14 cellular contexts compared by ENCODE assay signal in the genomic region with DNA sequence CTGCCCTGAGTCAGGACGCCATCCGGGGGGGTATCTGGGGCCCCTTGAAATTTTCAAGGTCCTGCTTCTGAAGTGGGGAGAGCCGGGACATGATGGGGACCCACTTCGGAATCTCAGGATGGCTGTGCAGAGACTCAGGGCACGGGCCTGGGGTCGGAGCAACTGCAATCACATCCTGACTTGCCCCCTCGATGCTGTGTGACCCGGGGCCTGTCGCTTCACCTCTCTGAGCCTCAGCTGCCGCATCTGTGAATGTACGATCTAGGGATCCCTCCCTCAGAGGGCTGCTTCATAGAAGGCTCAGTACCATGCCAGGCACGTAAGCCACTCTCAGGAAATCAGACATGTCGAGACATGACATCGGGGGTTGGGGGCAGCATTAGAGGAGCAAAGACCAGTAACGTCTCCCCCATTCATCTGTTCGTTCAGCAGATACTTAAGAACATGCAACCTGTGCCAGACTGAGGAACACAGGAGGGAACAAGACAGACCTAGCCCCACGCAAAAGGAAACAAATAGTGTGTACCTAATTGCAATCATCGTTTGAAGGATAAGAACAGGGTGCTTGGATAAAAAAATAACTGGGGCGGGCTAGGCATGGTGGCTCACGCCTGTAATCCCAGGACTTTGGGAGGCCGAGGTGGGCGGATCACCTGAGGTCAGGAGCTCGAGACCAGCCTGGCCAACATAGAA.
DNase-seq lines count a peak whose midpoint lies in the region; ATAC-seq, FAIRE-seq and TF ChIP-seq lines count a peak whose summit lies in the region.
"Had no signal": no experiment of that assay in that cellular context is flagged by ENCODE, and none has a peak within 500 bp of the region (broad histone marks: within the 10 kb centered on the region; RNA-seq: fewer than 3 reads in every experiment).

No MANE protein-coding gene starts in this region.

- DNase-seq in AG04450 (ENCODE audit: low read depth, low spot score): no peak
- peak; percentile 12 for DNase-seq in bronchial epithelial cell (ENCODE audit: low read depth)
- DNase-seq in neuronal stem cell (ENCODE audit: low spot score): no peak
- DNase-seq in NCI-H1092 treated with DMSO at 0.1 percent for 48 hours (lab: John Stamatoyannopoulos, UW): no peak
- DNase-seq in cerebellar cortex (ENCODE audit: low spot score): no peak
- no peak for DNase-seq in T-helper 2 cell treated with Interferon-gamma antibody and Interleukin-4, amounts not matched to agents 5 μg/mL and 100 μg/mL, for 36 hours (ENCODE audit: low spot score)
- DNase-seq: activated effector memory CD4-positive, alpha-beta T cell treated with Interleukin-2 at 50 U/mL for 16 hours; naive B cell; NCI-H510A treated with DMSO at 0.1 percent for 48 hours; stimulated activated CD4-positive, alpha-beta T cell treated with anti-CD3 and anti-CD28 coated beads, Interleukin-1b, Interleukin-23, amount 100 ng/mL, for 48 hours had no signal

- POLR2A ChIA-PET in AG04450 (lab: Yijun Ruan, JAX): no interaction called here

- H3K4ac ChIP-seq in neuronal stem cell (ENCODE audit: low read length): no peak overlapping the region

- no peak overlapping the region for H3K18ac ChIP-seq in neuronal stem cell (ENCODE audit: low read length)

- H3K4me2 ChIP-seq in neuronal stem cell (ENCODE audit: insufficient read depth, low read length, poor library complexity, severe bottlenecking): no peak overlapping the region

- no peak overlapping the region for H3K14ac ChIP-seq in neuronal stem cell (ENCODE audit: low read length)

- WGBS in neuronal stem cell (ENCODE audit: extremely low coverage in 2 of 2, insufficient read length in 2 of 2, insufficient replicate concordance in 1 of 2), 2 donors: no CpG with 5 or more reads among the region's 23 CpGs

- H2BK5ac ChIP-seq in neuronal stem cell (ENCODE audit: low read length): no peak overlapping the region

- H3K4me1 Mint-ChIP-seq in T-helper 2 cell treated with Interferon-gamma antibody and Interleukin-4, amounts not matched to agents 5 μg/mL and 100 μg/mL, for 36 hours (ENCODE audit: low read depth): no peaks in the 10 kb centered on the region
- H3K4me1 Mint-ChIP-seq: naive B cell had no signal

- no peaks in the 10 kb centered on the region for H3K27me3 Mint-ChIP-seq in T-helper 2 cell treated with Interferon-gamma antibody and Interleukin-4, amounts not matched to agents 5 μg/mL and 100 μg/mL, for 36 hours (ENCODE audit: low read depth)

- H3K23ac ChIP-seq in neuronal stem cell (ENCODE audit: low read depth, low read length, poor library complexity): no peak overlapping the region

- H3K4me3 ChIP-seq in AG04450 (ENCODE audit: low read depth, low read length): no peak overlapping the region
- no peak overlapping the region for H3K4me3 ChIP-seq in HUES48 (ENCODE audit: low read depth, low read length)
- no peak overlapping the region for H3K4me3 ChIP-seq in bronchial epithelial cell (ENCODE audit: low read depth, low read length)
- H3K4me3 ChIP-seq in neuronal stem cell (ENCODE audit: low read length in 2 of 2): no peak overlapping the region
- H3K4me3 ChIP-seq: K562 had no signal

- no peak overlapping the region for H3K4me3 Mint-ChIP-seq in T-helper 2 cell treated with Interferon-gamma antibody and Interleukin-4, amounts not matched to agents 5 μg/mL and 100 μg/mL, for 36 hours
- H3K4me3 Mint-ChIP-seq: naive B cell, WTC11 had no signal

- H3K4me1 ChIP-seq in HUES48 (ENCODE audit: control insufficient read depth, insufficient read depth, low read length) (no peaks in the 10 kb centered on the region; the same call in 1 of the 2 replicates), neuronal stem cell (ENCODE audit: control insufficient read depth in 2 of 2, insufficient read depth in 1 of 2, low read depth in 1 of 2, low read length in 2 of 2) (peaks cover 0 to 6% of the 10 kb centered on the region in 2 donors)

- H3K27ac Mint-ChIP-seq in T-helper 2 cell treated with Interferon-gamma antibody and Interleukin-4, amounts not matched to agents 5 μg/mL and 100 μg/mL, for 36 hours: no peak overlapping the region
- H3K27ac Mint-ChIP-seq: naive B cell had no signal

- no peaks in the 10 kb centered on the region for H3K9me3 Mint-ChIP-seq in T-helper 2 cell treated with Interferon-gamma antibody and Interleukin-4, amounts not matched to agents 5 μg/mL and 100 μg/mL, for 36 hours
- H3K9me3 Mint-ChIP-seq: naive B cell, WTC11 had no signal

- H2AFZ ChIP-seq in neuronal stem cell (ENCODE audit: low read length): peak overlapping the region; percentile 79

- no peaks in the 10 kb centered on the region for H3K36me3 ChIP-seq in HUES48 (ENCODE audit: control insufficient read depth, insufficient read depth, low read length)
- no peaks in the 10 kb centered on the region for H3K36me3 ChIP-seq in bronchial epithelial cell (ENCODE audit: control insufficient read depth, insufficient read depth, low read length)
- no peaks in the 10 kb centered on the region for H3K36me3 ChIP-seq in neuronal stem cell (replicated peaks in 1 of 2; ENCODE audit: control insufficient read depth in 2 of 2, insufficient read depth in 2 of 2, low read length in 2 of 2)

- H3K27me3 ChIP-seq in AG04450 (ENCODE audit: control insufficient read depth, insufficient read depth, low read length): no peaks in the 10 kb centered on the region
- no peaks in the 10 kb centered on the region for H3K27me3 ChIP-seq in HUES48 (ENCODE audit: control insufficient read depth, insufficient read depth, low read length)
- no peaks in the 10 kb centered on the region for H3K27me3 ChIP-seq in bronchial epithelial cell (ENCODE audit: control insufficient read depth, insufficient read depth, low read length)
- H3K27me3 ChIP-seq in neuronal stem cell (ENCODE audit: control insufficient read depth in 3 of 3, insufficient read depth in 3 of 3, low read depth in 1 of 3, low read length in 3 of 3): no peaks in the 10 kb centered on the region

- CTCF ChIA-PET in AG04450 (lab: Charles Lee): no interaction called here

- H4K91ac ChIP-seq in neuronal stem cell (ENCODE audit: low read depth, low read length, poor library complexity): no peak overlapping the region

- no peaks in the 10 kb centered on the region for H3K79me1 ChIP-seq in neuronal stem cell (ENCODE audit: low read depth, low read length)

- H3K36me3 Mint-ChIP-seq in T-helper 2 cell treated with Interferon-gamma antibody and Interleukin-4, amounts not matched to agents 5 μg/mL and 100 μg/mL, for 36 hours (ENCODE audit: low read depth): no peaks in the 10 kb centered on the region
- H3K36me3 Mint-ChIP-seq: naive B cell, WTC11 had no signal

- no peak overlapping the region for H2BK120ac ChIP-seq in neuronal stem cell (ENCODE audit: low read depth, low read length)

- H2BK15ac ChIP-seq in neuronal stem cell (ENCODE audit: low read length): no peak overlapping the region

- no peak for FAIRE-seq in bronchial epithelial cell (lab: Jason Lieb, UNC)
- FAIRE-seq: K562 had no signal

- no peak for ATAC-seq in HG03432 (IDR thresholded peaks at IDR 0.05; ENCODE audit: unreplicated experiment)
- ATAC-seq: K562, WTC11 had no signal

- no peak for TF ChIP-seq CTCF in AG04450 (IDR thresholded peaks at IDR 0.05; ENCODE audit: low read depth, low read length)
- TF ChIP-seq CTCF in bronchial epithelial cell (IDR thresholded peaks at IDR 0.05; ENCODE audit: insufficient read depth, low read length, severe bottlenecking): no peak

- H3K9me3 ChIP-seq in AG04450 (ENCODE audit: control insufficient read depth, insufficient read depth, low read length) (peaks cover under 1% of the 10 kb centered on the region; the same call in 1 of the 2 replicates), HUES48 (ENCODE audit: control insufficient read depth, insufficient read depth, low read length) (no peaks in the 10 kb centered on the region), neuronal stem cell (replicated peaks in 1 of 2; ENCODE audit: control insufficient read depth in 2 of 2, insufficient read depth in 1 of 2, low read depth in 1 of 2, low read length in 2 of 2) (no peaks in the 10 kb centered on the region)

- no peak overlapping the region for H3K9ac ChIP-seq in HUES48 (ENCODE audit: low read depth, low read length)
- no peak overlapping the region for H3K9ac ChIP-seq in neuronal stem cell (ENCODE audit: low read depth, low read length, poor library complexity)

- no peak overlapping the region for H2AK5ac ChIP-seq in neuronal stem cell (ENCODE audit: low read depth, low read length)

- H4K8ac ChIP-seq in neuronal stem cell (ENCODE audit: low read depth, low read length): no peak overlapping the region

- no peak overlapping the region for H2BK12ac ChIP-seq in neuronal stem cell (ENCODE audit: low read length)

- peak overlapping the region; percentile 87 for H3K27ac ChIP-seq in AG04450 (ENCODE audit: low read depth, low read length)
- H3K27ac ChIP-seq in HUES48 (ENCODE audit: low read depth, low read length): peak overlapping the region; percentile 11
- H3K27ac ChIP-seq in neuronal stem cell (replicated peaks; ENCODE audit: low read length): no peak overlapping the region
